Comparison of ENCODE assay signal across 9 cellular contexts in genomic region chr4:138235419-138235952, GRCh38. TPM values are rescaled to one million over a fixed set of nuclear protein-coding genes. Genes with fewer than 3 reads are reported as not detected.
DNase-seq lines count a peak whose midpoint lies in the region; ATAC-seq, FAIRE-seq and TF ChIP-seq lines count a peak whose summit lies in the region.
"Had no signal": no experiment of that assay in that cellular context is flagged by ENCODE, and none has a peak within 500 bp of the region (broad histone marks: within the 10 kb centered on the region; RNA-seq: fewer than 3 reads in every experiment).

No MANE protein-coding gene starts in this region.

- WGBS in lower leg skin, 2 donors, result 41 to 46% methylated on average over 1 of the region's 1 CpG

- peak; percentile 49 for ATAC-seq in HG02642 (IDR thresholded peaks at IDR 0.05; ENCODE audit: poor library complexity, unreplicated experiment)

- intact Hi-C loops in lower leg skin (cut with DNase I; ENCODE audit: low total_unique reads), result no loop called here

- DNase-seq in Daoy (ENCODE audit: low read depth) (peak; percentile 27), kidney tubule cell (ENCODE audit: low spot score) (peak; percentile 71), hypothalamus (lab: John Stamatoyannopoulos, UW) (no peak), SW480 (ENCODE audit: low spot score) (no peak), lower leg skin (ENCODE audit: low spot score in 2 of 2) (no peak)
- no peak for DNase-seq in activated effector memory CD4-positive, alpha-beta T cell treated with anti-CD3 and anti-CD28 coated beads, Interleukin-2, amount 50 U/mL, for 16 hours
- DNase-seq: stimulated activated naive CD4-positive, alpha-beta T cell treated with Interleukin-2 at 50 U/mL for 16 hours had no signal

- peak; percentile 5 for FAIRE-seq in TTC549 (lab: Jason Lieb, UNC)

- TF ChIP-seq CTCF in lower leg skin (IDR thresholded peaks at IDR 0.05), result no peak

- no peak for TF ChIP-seq POLR2A in lower leg skin (IDR thresholded peaks at IDR 0.05)

- H3K4me3 ChIP-seq in lower leg skin (ENCODE audit: low read depth, poor library complexity, severe bottlenecking), result no peak overlapping the region

RNA-seq across cellular contexts. Expression of gene SLC7A11, which starts 6.7 kb away (rescaled TPM):
- 3.0 and 3.6 TPM in 2 replicates for total RNA-seq in Daoy (2014; rRNA removed; shearing (Covaris generic))
- 1 to 10 TPM in 1 of 4 donors, under 1 TPM in 3; 0.61 to 1.2 (median 0.73) TPM for total RNA-seq in lower leg skin

Comparison
In these comparisons a context has a peak if more than half of its experiments do, and no peak if none do; other contexts are left out.
1. DNase-seq: peak in Daoy (single experiment) and kidney tubule cell (single experiment); none in hypothalamus (0 of 51), activated effector memory CD4-positive, alpha-beta T cell treated with anti-CD3 and anti-CD28 coated beads, Interleukin-2, amount 50 U/mL, for 16 hours (single experiment), SW480 (single experiment) and lower leg skin (0 of 2).